Comparison of ENCODE assay signal across 1 cellular context in the genomic region with DNA sequence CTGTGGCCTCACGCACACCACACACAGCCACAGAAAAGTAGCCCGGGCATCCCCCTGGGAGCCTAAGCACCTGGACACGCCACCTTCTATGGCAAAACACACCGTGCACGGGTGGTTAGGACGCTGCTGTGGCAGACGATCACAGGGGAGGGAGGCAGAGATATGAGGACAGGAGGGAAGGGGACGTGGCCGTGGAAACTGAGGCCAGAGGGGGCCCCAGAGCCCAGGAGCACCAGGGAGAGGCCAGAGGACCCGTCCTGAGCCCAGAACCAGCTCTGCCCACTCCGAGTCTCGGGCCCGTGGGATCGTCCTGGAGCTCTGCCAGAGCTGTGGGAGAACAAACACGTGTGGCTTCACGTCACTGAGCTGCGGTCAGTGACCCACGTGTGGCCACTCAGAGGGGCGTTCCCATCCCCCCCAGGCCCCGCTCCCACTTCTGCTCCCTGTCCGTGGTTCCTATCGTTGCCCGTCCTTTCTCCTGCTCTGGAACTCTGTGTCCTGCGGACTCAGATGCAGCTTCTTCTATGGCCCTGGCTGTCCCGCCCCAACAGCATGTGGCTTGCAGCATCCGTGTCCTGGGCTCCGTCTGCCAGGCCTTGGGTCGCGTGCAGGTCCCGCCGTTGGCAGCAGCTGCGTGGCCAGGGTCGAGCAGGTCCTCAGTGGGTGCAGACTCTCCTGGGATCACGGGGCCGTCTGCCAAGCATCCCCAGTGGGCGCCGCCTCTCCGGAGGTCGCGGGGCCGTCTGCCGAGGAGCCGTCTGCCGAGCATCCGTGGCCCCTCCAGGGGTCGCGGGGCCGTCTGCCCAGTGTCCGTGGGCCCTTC.
TF ChIP-seq lines count a peak whose summit lies in the region.

No MANE protein-coding gene starts in this region.

TF ChIP-seq in GM12878, 131 proteins besides CTCF, POLR2A, EP300 and RAD21:
- TF ChIP-seq HDAC6 (IDR thresholded peaks at IDR 0.05; ENCODE audit: unreplicated experiment) = no peak
- no peak for TF ChIP-seq FOXK2 (IDR thresholded peaks at IDR 0.05)
- TF ChIP-seq NR2F1 (conservative IDR thresholded peaks at IDR 0.05) = 0 out of 2 replicates have a peak, but pooled peaks have one; percentile 22
- TF ChIP-seq, protein P1, sequence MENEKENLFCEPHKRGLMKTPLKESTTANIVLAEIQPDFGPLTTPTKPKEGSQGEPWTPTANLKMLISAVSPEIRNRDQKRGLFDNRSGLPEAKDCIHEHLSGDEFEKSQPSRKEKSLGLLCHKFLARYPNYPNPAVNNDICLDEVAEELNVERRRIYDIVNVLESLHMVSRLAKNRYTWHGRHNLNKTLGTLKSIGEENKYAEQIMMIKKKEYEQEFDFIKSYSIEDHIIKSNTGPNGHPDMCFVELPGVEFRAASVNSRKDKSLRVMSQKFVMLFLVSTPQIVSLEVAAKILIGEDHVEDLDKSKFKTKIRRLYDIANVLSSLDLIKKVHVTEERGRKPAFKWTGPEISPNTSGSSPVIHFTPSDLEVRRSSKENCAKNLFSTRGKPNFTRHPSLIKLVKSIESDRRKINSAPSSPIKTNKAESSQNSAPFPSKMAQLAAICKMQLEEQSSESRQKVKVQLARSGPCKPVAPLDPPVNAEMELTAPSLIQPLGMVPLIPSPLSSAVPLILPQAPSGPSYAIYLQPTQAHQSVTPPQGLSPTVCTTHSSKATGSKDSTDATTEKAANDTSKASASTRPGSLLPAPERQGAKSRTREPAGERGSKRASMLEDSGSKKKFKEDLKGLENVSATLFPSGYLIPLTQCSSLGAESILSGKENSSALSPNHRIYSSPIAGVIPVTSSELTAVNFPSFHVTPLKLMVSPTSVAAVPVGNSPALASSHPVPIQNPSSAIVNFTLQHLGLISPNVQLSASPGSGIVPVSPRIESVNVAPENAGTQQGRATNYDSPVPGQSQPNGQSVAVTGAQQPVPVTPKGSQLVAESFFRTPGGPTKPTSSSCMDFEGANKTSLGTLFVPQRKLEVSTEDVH (IDR thresholded peaks at IDR 0.05; ENCODE audit: low read depth, partially characterized antibody) = no peak
- peak; percentile 8; the same call in 1 of the 2 replicates for TF ChIP-seq IKZF1 (conservative IDR thresholded peaks at IDR 0.05)
- TF ChIP-seq IKZF2 (IDR thresholded peaks at IDR 0.05) = no peak
- TF ChIP-seq, protein P2, sequence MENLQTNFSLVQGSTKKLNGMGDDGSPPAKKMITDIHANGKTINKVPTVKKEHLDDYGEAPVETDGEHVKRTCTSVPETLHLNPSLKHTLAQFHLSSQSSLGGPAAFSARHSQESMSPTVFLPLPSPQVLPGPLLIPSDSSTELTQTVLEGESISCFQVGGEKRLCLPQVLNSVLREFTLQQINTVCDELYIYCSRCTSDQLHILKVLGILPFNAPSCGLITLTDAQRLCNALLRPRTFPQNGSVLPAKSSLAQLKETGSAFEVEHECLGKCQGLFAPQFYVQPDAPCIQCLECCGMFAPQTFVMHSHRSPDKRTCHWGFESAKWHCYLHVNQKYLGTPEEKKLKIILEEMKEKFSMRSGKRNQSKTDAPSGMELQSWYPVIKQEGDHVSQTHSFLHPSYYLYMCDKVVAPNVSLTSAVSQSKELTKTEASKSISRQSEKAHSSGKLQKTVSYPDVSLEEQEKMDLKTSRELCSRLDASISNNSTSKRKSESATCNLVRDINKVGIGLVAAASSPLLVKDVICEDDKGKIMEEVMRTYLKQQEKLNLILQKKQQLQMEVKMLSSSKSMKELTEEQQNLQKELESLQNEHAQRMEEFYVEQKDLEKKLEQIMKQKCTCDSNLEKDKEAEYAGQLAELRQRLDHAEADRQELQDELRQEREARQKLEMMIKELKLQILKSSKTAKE (IDR thresholded peaks at IDR 0.05; ENCODE audit: low read depth, poor library complexity, severe bottlenecking) = no peak
- TF ChIP-seq BHLHE40 (IDR thresholded peaks at IDR 0.05; ENCODE audit: borderline replicate concordance in 1 of 2, low read depth in 2 of 2, low read length in 1 of 2) = no peak
- TF ChIP-seq YBX1 (IDR thresholded peaks at IDR 0.05) = no peak
- no peak for TF ChIP-seq SUZ12 (IDR thresholded peaks at IDR 0.05; ENCODE audit: unreplicated experiment)
- no peak for TF ChIP-seq DPF2 (IDR thresholded peaks at IDR 0.05)
- no peak for TF ChIP-seq KAT2A (conservative IDR thresholded peaks at IDR 0.05; ENCODE audit: control insufficient read depth, low read depth, low read length)
